In the genomic region with DNA sequence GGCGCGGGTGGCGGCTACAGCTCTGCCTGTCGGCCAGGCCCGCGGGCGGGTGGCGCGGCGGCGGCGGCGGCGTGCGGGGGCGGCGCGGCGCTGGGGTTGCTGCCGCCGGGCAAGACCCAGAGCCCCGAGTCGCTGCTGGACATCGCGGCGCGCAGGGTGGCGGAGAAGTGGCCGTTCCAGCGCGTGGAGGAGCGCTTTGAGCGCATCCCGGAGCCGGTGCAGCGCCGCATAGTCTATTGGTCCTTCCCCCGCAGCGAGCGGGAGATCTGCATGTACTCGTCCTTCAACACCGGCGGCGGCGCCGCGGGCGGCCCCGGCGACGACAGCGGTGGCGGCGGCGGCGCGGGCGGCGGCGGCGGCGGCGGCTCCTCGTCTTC, we compare ENCODE assay signal across 1 cellular context.
TF ChIP-seq lines count a peak whose summit lies in the region.

No MANE protein-coding gene starts in this region.

TF ChIP-seq in HepG2, 621 proteins besides CTCF, POLR2A, EP300 and RAD21 (continued from another document):
- 0 out of 2 replicates have a peak, but pooled peaks have one; percentile 2 for TF ChIP-seq UBTF (CRISPR knock-in tag; IDR thresholded peaks at IDR 0.05)
- no peak for TF ChIP-seq ZNF691 (CRISPR knock-in tag; IDR thresholded peaks at IDR 0.05; ENCODE audit: borderline replicate concordance, low read depth)
